Comparison of ENCODE assay signal across 2 cellular contexts in the genomic region with DNA sequence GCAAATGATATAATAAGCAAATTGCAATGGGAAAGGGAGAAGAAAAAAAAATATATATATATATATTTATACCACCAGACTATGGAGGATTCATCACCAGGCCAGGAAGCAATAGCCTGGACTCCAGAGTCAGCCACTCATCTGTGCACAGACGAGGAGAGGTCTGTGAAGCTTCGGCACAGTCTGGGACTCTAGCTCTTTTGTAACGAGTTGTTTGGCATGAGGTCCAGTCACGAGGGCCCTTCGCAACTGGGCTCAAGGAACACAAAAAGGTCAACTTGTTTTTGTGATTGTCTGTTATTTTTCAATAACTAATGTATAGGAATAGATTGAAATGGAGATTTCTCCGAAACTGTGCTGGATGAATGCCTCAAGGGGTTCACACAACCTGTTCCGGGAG.
TF ChIP-seq lines count a peak whose summit lies in the region.

No MANE protein-coding gene starts in this region.

TF ChIP-seq in GM23338, 12 proteins besides CTCF, POLR2A, EP300 and RAD21 (continued from another document):
- TF ChIP-seq POLR2AphosphoS5 (IDR thresholded peaks at IDR 0.05; ENCODE audit: low read depth) (no peak), CREB1 (CRISPR knock-in tag; IDR thresholded peaks at IDR 0.05; ENCODE audit: low read depth) (no peak), STAT1 (IDR thresholded peaks at IDR 0.05; ENCODE audit: unreplicated experiment) (no peak), ZNF331 (CRISPR knock-in tag; IDR thresholded peaks at IDR 0.05; ENCODE audit: low read depth) (no peak), NANOG (IDR thresholded peaks at IDR 0.05; ENCODE audit: borderline replicate concordance) (no peak)
- TF ChIP-seq, protein P1, sequence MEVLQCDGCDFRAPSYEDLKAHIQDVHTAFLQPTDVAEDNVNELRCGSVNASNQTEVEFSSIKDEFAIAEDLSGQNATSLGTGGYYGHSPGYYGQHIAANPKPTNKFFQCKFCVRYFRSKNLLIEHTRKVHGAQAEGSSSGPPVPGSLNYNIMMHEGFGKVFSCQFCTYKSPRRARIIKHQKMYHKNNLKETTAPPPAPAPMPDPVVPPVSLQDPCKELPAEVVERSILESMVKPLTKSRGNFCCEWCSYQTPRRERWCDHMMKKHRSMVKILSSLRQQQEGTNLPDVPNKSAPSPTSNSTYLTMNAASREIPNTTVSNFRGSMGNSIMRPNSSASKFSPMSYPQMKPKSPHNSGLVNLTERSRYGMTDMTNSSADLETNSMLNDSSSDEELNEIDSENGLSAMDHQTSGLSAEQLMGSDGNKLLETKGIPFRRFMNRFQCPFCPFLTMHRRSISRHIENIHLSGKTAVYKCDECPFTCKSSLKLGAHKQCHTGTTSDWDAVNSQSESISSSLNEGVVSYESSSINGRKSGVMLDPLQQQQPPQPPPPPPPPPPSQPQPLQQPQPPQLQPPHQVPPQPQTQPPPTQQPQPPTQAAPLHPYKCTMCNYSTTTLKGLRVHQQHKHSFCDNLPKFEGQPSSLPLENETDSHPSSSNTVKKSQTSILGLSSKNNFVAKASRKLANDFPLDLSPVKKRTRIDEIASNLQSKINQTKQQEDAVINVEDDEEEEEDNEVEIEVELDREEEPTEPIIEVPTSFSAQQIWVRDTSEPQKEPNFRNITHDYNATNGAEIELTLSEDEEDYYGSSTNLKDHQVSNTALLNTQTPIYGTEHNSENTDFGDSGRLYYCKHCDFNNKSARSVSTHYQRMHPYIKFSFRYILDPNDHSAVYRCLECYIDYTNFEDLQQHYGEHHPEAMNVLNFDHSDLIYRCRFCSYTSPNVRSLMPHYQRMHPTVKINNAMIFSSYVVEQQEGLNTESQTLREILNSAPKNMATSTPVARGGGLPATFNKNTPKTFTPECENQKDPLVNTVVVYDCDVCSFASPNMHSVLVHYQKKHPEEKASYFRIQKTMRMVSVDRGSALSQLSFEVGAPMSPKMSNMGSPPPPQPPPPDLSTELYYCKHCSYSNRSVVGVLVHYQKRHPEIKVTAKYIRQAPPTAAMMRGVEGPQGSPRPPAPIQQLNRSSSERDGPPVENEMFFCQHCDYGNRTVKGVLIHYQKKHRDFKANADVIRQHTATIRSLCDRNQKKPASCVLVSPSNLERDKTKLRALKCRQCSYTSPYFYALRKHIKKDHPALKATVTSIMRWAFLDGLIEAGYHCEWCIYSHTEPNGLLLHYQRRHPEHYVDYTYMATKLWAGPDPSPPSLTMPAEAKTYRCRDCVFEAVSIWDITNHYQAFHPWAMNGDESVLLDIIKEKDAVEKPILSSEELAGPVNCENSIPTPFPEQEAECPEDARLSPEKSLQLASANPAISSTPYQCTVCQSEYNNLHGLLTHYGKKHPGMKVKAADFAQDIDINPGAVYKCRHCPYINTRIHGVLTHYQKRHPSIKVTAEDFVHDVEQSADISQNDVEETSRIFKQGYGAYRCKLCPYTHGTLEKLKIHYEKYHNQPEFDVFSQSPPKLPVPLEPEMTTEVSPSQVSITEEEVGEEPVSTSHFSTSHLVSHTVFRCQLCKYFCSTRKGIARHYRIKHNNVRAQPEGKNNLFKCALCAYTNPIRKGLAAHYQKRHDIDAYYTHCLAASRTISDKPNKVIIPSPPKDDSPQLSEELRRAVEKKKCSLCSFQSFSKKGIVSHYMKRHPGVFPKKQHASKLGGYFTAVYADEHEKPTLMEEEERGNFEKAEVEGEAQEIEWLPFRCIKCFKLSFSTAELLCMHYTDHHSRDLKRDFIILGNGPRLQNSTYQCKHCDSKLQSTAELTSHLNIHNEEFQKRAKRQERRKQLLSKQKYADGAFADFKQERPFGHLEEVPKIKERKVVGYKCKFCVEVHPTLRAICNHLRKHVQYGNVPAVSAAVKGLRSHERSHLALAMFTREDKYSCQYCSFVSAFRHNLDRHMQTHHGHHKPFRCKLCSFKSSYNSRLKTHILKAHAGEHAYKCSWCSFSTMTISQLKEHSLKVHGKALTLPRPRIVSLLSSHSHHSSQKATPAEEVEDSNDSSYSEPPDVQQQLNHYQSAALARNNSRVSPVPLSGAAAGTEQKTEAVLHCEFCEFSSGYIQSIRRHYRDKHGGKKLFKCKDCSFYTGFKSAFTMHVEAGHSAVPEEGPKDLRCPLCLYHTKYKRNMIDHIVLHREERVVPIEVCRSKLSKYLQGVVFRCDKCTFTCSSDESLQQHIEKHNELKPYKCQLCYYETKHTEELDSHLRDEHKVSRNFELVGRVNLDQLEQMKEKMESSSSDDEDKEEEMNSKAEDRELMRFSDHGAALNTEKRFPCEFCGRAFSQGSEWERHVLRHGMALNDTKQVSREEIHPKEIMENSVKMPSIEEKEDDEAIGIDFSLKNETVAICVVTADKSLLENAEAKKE (CRISPR knock-in tag; IDR thresholded peaks at IDR 0.05), result no peak
- TF ChIP-seq, protein P2, sequence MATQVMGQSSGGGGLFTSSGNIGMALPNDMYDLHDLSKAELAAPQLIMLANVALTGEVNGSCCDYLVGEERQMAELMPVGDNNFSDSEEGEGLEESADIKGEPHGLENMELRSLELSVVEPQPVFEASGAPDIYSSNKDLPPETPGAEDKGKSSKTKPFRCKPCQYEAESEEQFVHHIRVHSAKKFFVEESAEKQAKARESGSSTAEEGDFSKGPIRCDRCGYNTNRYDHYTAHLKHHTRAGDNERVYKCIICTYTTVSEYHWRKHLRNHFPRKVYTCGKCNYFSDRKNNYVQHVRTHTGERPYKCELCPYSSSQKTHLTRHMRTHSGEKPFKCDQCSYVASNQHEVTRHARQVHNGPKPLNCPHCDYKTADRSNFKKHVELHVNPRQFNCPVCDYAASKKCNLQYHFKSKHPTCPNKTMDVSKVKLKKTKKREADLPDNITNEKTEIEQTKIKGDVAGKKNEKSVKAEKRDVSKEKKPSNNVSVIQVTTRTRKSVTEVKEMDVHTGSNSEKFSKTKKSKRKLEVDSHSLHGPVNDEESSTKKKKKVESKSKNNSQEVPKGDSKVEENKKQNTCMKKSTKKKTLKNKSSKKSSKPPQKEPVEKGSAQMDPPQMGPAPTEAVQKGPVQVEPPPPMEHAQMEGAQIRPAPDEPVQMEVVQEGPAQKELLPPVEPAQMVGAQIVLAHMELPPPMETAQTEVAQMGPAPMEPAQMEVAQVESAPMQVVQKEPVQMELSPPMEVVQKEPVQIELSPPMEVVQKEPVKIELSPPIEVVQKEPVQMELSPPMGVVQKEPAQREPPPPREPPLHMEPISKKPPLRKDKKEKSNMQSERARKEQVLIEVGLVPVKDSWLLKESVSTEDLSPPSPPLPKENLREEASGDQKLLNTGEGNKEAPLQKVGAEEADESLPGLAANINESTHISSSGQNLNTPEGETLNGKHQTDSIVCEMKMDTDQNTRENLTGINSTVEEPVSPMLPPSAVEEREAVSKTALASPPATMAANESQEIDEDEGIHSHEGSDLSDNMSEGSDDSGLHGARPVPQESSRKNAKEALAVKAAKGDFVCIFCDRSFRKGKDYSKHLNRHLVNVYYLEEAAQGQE (IDR thresholded peaks at IDR 0.05; ENCODE audit: unreplicated experiment), result no peak

TF ChIP-seq in WTC11, 78 proteins besides CTCF, POLR2A, EP300 and RAD21 (continued from another document):
- TF ChIP-seq ZBTB43 (CRISPR knock-in tag; IDR thresholded peaks at IDR 0.05) (no peak), TEAD1 (CRISPR knock-in tag; IDR thresholded peaks at IDR 0.05) (no peak), RORB (CRISPR knock-in tag; IDR thresholded peaks at IDR 0.05) (no peak), FOXP1 (CRISPR knock-in tag; IDR thresholded peaks at IDR 0.05; ENCODE audit: borderline replicate concordance) (no peak), ZNF425 (CRISPR knock-in tag; conservative IDR thresholded peaks at IDR 0.05) (no peak), NR1H2 (CRISPR knock-in tag; IDR thresholded peaks at IDR 0.05) (no peak), IRF2 (CRISPR knock-in tag; IDR thresholded peaks at IDR 0.05; ENCODE audit: borderline replicate concordance, low read depth) (no peak)
- TF ChIP-seq, protein P3, sequence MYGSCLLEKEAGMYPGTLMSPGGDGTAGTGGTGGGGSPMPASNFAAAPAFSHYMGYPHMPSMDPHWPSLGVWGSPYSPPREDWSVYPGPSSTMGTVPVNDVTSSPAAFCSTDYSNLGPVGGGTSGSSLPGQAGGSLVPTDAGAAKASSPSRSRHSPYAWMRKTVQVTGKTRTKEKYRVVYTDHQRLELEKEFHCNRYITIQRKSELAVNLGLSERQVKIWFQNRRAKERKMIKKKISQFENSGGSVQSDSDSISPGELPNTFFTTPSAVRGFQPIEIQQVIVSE (CRISPR knock-in tag; IDR thresholded peaks at IDR 0.05; ENCODE audit: borderline replicate concordance), result no peak
- TF ChIP-seq, protein P4, sequence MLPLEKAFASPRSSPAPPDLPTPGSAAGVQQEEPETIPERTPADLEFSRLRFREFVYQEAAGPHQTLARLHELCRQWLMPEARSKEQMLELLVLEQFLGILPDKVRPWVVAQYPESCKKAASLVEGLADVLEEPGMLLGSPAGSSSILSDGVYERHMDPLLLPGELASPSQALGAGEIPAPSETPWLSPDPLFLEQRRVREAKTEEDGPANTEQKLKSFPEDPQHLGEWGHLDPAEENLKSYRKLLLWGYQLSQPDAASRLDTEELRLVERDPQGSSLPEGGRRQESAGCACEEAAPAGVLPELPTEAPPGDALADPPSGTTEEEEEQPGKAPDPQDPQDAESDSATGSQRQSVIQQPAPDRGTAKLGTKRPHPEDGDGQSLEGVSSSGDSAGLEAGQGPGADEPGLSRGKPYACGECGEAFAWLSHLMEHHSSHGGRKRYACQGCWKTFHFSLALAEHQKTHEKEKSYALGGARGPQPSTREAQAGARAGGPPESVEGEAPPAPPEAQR (CRISPR knock-in tag; IDR thresholded peaks at IDR 0.05), result no peak
- TF ChIP-seq, protein P5, sequence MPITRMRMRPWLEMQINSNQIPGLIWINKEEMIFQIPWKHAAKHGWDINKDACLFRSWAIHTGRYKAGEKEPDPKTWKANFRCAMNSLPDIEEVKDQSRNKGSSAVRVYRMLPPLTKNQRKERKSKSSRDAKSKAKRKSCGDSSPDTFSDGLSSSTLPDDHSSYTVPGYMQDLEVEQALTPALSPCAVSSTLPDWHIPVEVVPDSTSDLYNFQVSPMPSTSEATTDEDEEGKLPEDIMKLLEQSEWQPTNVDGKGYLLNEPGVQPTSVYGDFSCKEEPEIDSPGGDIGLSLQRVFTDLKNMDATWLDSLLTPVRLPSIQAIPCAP (CRISPR knock-in tag; IDR thresholded peaks at IDR 0.05), result no peak
